ENCODE assay signal across 23 cellular contexts in genomic region chr3:111454551-111454950, GRCh38.
A peak's percentile ranks its signal among the peaks of the same experiment; 100 is the strongest.
DNase-seq lines count a peak whose midpoint lies in the region; ATAC-seq and TF ChIP-seq lines count a peak whose summit lies in the region.
"Had no signal": no experiment of that assay in that cellular context is flagged by ENCODE, and none has a peak within 500 bp of the region (broad histone marks: within the 10 kb centered on the region; RNA-seq: fewer than 3 reads in every experiment).

No MANE protein-coding gene starts in this region.

- intact Hi-C loops in activated CD8-positive, alpha-beta T cell treated with anti-CD3 and anti-CD28 coated beads for 36 hours (cut with micrococcal nuclease) = no loop called here
- intact Hi-C loops in activated T-helper 1 cell treated with anti-CD3 and anti-CD28 coated beads, Interleukin-12 subunit alpha, Interleukin-12 subunit beta, Interleukin-2, Interleukin-4 antibody, amounts not matched to agents 30 ng/mL and 10 ng/mL and 1 ng/mL, durations not matched to agents 14 hours and 24 hours and 36 hours (cut with micrococcal nuclease) = no loop called here

- no peak overlapping the region for H3K27ac Mint-ChIP-seq in activated CD8-positive, alpha-beta T cell treated with anti-CD3 and anti-CD28 coated beads for 36 hours
- no peak overlapping the region for H3K27ac Mint-ChIP-seq in activated CD8-positive, alpha-beta T cell treated with anti-CD3 and anti-CD28 coated beads, Interleukin-2, amount 10 ng/mL, durations not matched to agents 7 days and 5 days
- H3K27ac Mint-ChIP-seq in naive thymus-derived CD8-positive, alpha-beta T cell = peak overlapping the region in 2 of 10 donors; percentile 4 to 28
- peak overlapping the region; percentile 67 for H3K27ac Mint-ChIP-seq in type B pancreatic cell
- H3K27ac Mint-ChIP-seq in activated T-helper 1 cell treated with anti-CD3 and anti-CD28 coated beads, Interleukin-12 subunit alpha, Interleukin-12 subunit beta, Interleukin-2, Interleukin-4 antibody, amounts not matched to agents 30 ng/mL and 10 ng/mL and 1 ng/mL, durations not matched to agents 14 hours and 24 hours and 36 hours = no peak overlapping the region
- H3K27ac Mint-ChIP-seq: CD14-positive monocyte; CD4-positive, alpha-beta T cell; H9; HFFc6 had no signal

- no peaks in the 10 kb centered on the region for H3K36me3 Mint-ChIP-seq in activated CD8-positive, alpha-beta T cell treated with anti-CD3 and anti-CD28 coated beads for 36 hours (ENCODE audit: low read depth)
- no peaks in the 10 kb centered on the region for H3K36me3 Mint-ChIP-seq in activated CD8-positive, alpha-beta T cell treated with anti-CD3 and anti-CD28 coated beads, Interleukin-2, amount 10 ng/mL, durations not matched to agents 7 days and 5 days (ENCODE audit: low read depth)
- peaks cover 0 to 2% (median 0%) of the 10 kb centered on the region in 3 donors for H3K36me3 Mint-ChIP-seq in naive thymus-derived CD8-positive, alpha-beta T cell
- no peaks in the 10 kb centered on the region for H3K36me3 Mint-ChIP-seq in type B pancreatic cell
- H3K36me3 Mint-ChIP-seq in activated T-helper 1 cell treated with anti-CD3 and anti-CD28 coated beads, Interleukin-12 subunit alpha, Interleukin-12 subunit beta, Interleukin-2, Interleukin-4 antibody, amounts not matched to agents 30 ng/mL and 10 ng/mL and 1 ng/mL, durations not matched to agents 14 hours and 24 hours and 36 hours (ENCODE audit: low read depth) = no peaks in the 10 kb centered on the region
- H3K36me3 Mint-ChIP-seq: CD14-positive monocyte; CD8-positive, alpha-beta memory T cell had no signal

- no peaks in the 10 kb centered on the region for H3K4me1 Mint-ChIP-seq in activated CD8-positive, alpha-beta T cell treated with anti-CD3 and anti-CD28 coated beads for 36 hours (ENCODE audit: low read depth)
- H3K4me1 Mint-ChIP-seq in activated CD8-positive, alpha-beta T cell treated with anti-CD3 and anti-CD28 coated beads, Interleukin-2, amount 10 ng/mL, durations not matched to agents 7 days and 5 days (ENCODE audit: low read depth) = peaks cover under 1% of the 10 kb centered on the region
- H3K4me1 Mint-ChIP-seq in naive thymus-derived CD8-positive, alpha-beta T cell = peaks cover 1 to 8% (median 6%) of the 10 kb centered on the region in 4 donors
- no peaks in the 10 kb centered on the region for H3K4me1 Mint-ChIP-seq in type B pancreatic cell (ENCODE audit: unreplicated experiment)
- H3K4me1 Mint-ChIP-seq in activated T-helper 1 cell treated with anti-CD3 and anti-CD28 coated beads, Interleukin-12 subunit alpha, Interleukin-12 subunit beta, Interleukin-2, Interleukin-4 antibody, amounts not matched to agents 30 ng/mL and 10 ng/mL and 1 ng/mL, durations not matched to agents 14 hours and 24 hours and 36 hours (ENCODE audit: low read depth) = peaks cover 7% of the 10 kb centered on the region
- H3K4me1 Mint-ChIP-seq: CD14-positive monocyte, H9 had no signal

- CTCF ChIA-PET in activated CD8-positive, alpha-beta T cell treated with anti-CD3 and anti-CD28 coated beads for 36 hours (lab: Charles Lee) = no interaction called here
- CTCF ChIA-PET in activated CD8-positive, alpha-beta T cell treated with anti-CD3 and anti-CD28 coated beads, Interleukin-2, amount 10 ng/mL, durations not matched to agents 7 days and 5 days (lab: Charles Lee) = interaction anchor here (2.0 kb wide), 1 partner anchor 1140 kb away, joined by 4 read pairs; no protein-coding TSS in a partner anchor

- H3K4me3 Mint-ChIP-seq in activated CD8-positive, alpha-beta T cell treated with anti-CD3 and anti-CD28 coated beads for 36 hours = no peak overlapping the region
- H3K4me3 Mint-ChIP-seq in activated CD8-positive, alpha-beta T cell treated with anti-CD3 and anti-CD28 coated beads, Interleukin-2, amount 10 ng/mL, durations not matched to agents 7 days and 5 days = no peak overlapping the region
- no peak overlapping the region for H3K4me3 Mint-ChIP-seq in naive thymus-derived CD8-positive, alpha-beta T cell
- no peak overlapping the region for H3K4me3 Mint-ChIP-seq in type B pancreatic cell
- H3K4me3 Mint-ChIP-seq in activated T-helper 1 cell treated with anti-CD3 and anti-CD28 coated beads, Interleukin-12 subunit alpha, Interleukin-12 subunit beta, Interleukin-2, Interleukin-4 antibody, amounts not matched to agents 30 ng/mL and 10 ng/mL and 1 ng/mL, durations not matched to agents 14 hours and 24 hours and 36 hours = no peak overlapping the region
- H3K4me3 Mint-ChIP-seq: CD14-positive monocyte; CD4-positive, alpha-beta T cell; CD8-positive, alpha-beta memory T cell; H9; HFFc6 had no signal

- DNase-seq in activated CD8-positive, alpha-beta T cell treated with anti-CD3 and anti-CD28 coated beads for 36 hours = peak; percentile 3
- no peak for DNase-seq in activated CD8-positive, alpha-beta T cell treated with anti-CD3 and anti-CD28 coated beads, Interleukin-2, amount 10 ng/mL, durations not matched to agents 7 days and 5 days
- DNase-seq in astrocyte of the hippocampus (ENCODE audit: low read depth, low spot score) = peak; percentile 3
- peak in 3 of 10 donors; percentile 4 to 17 (median 6) for DNase-seq in naive thymus-derived CD8-positive, alpha-beta T cell
- no peak for DNase-seq in type B pancreatic cell (ENCODE audit: extremely low spot score, unreplicated experiment)
- DNase-seq in activated T-helper 1 cell treated with anti-CD3 and anti-CD28 coated beads, Interleukin-12 subunit alpha, Interleukin-12 subunit beta, Interleukin-2, Interleukin-4 antibody, amounts not matched to agents 30 ng/mL and 10 ng/mL and 1 ng/mL, durations not matched to agents 14 hours and 24 hours and 36 hours (ENCODE audit: low spot score) = no peak
- no peak for DNase-seq in activated effector memory CD4-positive, alpha-beta T cell treated with anti-CD3 and anti-CD28 coated beads, Interleukin-2, amount 50 U/mL, for 16 hours
- no peak for DNase-seq in NK-92 treated with Interleukin-12 subunit alpha and Interleukin-12 subunit beta, amount 100 ng/mL, for 24 hours (lab: John Stamatoyannopoulos, UW)
- DNase-seq: 8988T; ACHN; AML-193; BE2C; CD4-positive, alpha-beta T cell; DMS153; EL; GDM1; GM23248; H9; HFFc6 had no signal

- H3K27me3 Mint-ChIP-seq in activated CD8-positive, alpha-beta T cell treated with anti-CD3 and anti-CD28 coated beads for 36 hours = no peaks in the 10 kb centered on the region
- no peaks in the 10 kb centered on the region for H3K27me3 Mint-ChIP-seq in activated CD8-positive, alpha-beta T cell treated with anti-CD3 and anti-CD28 coated beads, Interleukin-2, amount 10 ng/mL, durations not matched to agents 7 days and 5 days (ENCODE audit: low read depth)
- no peaks in the 10 kb centered on the region for H3K27me3 Mint-ChIP-seq in naive thymus-derived CD8-positive, alpha-beta T cell
- no peaks in the 10 kb centered on the region for H3K27me3 Mint-ChIP-seq in type B pancreatic cell
- H3K27me3 Mint-ChIP-seq in activated T-helper 1 cell treated with anti-CD3 and anti-CD28 coated beads, Interleukin-12 subunit alpha, Interleukin-12 subunit beta, Interleukin-2, Interleukin-4 antibody, amounts not matched to agents 30 ng/mL and 10 ng/mL and 1 ng/mL, durations not matched to agents 14 hours and 24 hours and 36 hours (ENCODE audit: insufficient read depth) = no peaks in the 10 kb centered on the region
- H3K27me3 Mint-ChIP-seq: CD4-positive, alpha-beta T cell; CD8-positive, alpha-beta memory T cell had no signal

- ATAC-seq in activated CD8-positive, alpha-beta T cell treated with anti-CD3 and anti-CD28 coated beads for 36 hours = no peak
- ATAC-seq in activated CD8-positive, alpha-beta T cell treated with anti-CD3 and anti-CD28 coated beads, Interleukin-2, amount 10 ng/mL, durations not matched to agents 7 days and 5 days = no peak
- peak; percentile 39 to 45 for ATAC-seq in naive thymus-derived CD8-positive, alpha-beta T cell
- ATAC-seq: A549, GM12878 had no signal

- POLR2A ChIA-PET in activated CD8-positive, alpha-beta T cell treated with anti-CD3 and anti-CD28 coated beads for 36 hours (lab: Charles Lee) = interaction anchor here (0.9 kb wide), 1 partner anchor 14 kb away, joined by 3 read pairs; no protein-coding TSS in a partner anchor
- POLR2A ChIA-PET in activated CD8-positive, alpha-beta T cell treated with anti-CD3 and anti-CD28 coated beads, Interleukin-2, amount 10 ng/mL, durations not matched to agents 7 days and 5 days (lab: Charles Lee) = no interaction called here
- POLR2A ChIA-PET in naive thymus-derived CD8-positive, alpha-beta T cell (lab: Charles Lee) = no interaction called here

- no peaks in the 10 kb centered on the region for H3K9me3 Mint-ChIP-seq in activated CD8-positive, alpha-beta T cell treated with anti-CD3 and anti-CD28 coated beads for 36 hours
- no peaks in the 10 kb centered on the region for H3K9me3 Mint-ChIP-seq in activated CD8-positive, alpha-beta T cell treated with anti-CD3 and anti-CD28 coated beads, Interleukin-2, amount 10 ng/mL, durations not matched to agents 7 days and 5 days (ENCODE audit: insufficient read depth)
- peaks cover 0 to 5% (median 0%) of the 10 kb centered on the region in 9 donors for H3K9me3 Mint-ChIP-seq in naive thymus-derived CD8-positive, alpha-beta T cell
- no peaks in the 10 kb centered on the region for H3K9me3 Mint-ChIP-seq in type B pancreatic cell
- no peaks in the 10 kb centered on the region for H3K9me3 Mint-ChIP-seq in activated T-helper 1 cell treated with anti-CD3 and anti-CD28 coated beads, Interleukin-12 subunit alpha, Interleukin-12 subunit beta, Interleukin-2, Interleukin-4 antibody, amounts not matched to agents 30 ng/mL and 10 ng/mL and 1 ng/mL, durations not matched to agents 14 hours and 24 hours and 36 hours
- H3K9me3 Mint-ChIP-seq: CD8-positive, alpha-beta memory T cell; HFFc6 had no signal

- TF ChIP-seq CTCF in activated CD8-positive, alpha-beta T cell treated with anti-CD3 and anti-CD28 coated beads for 36 hours (IDR thresholded peaks at IDR 0.05) = no peak
- no peak for TF ChIP-seq CTCF in type B pancreatic cell (conservative IDR thresholded peaks at IDR 0.05)

Comparison
In these comparisons a context has a peak if more than half of its experiments do, and no peak if none do; other contexts are left out.
1. DNase-seq: peak in activated CD8-positive, alpha-beta T cell treated with anti-CD3 and anti-CD28 coated beads for 36 hours (single experiment) and astrocyte of the hippocampus (single experiment); none in activated CD8-positive, alpha-beta T cell treated with anti-CD3 and anti-CD28 coated beads, Interleukin-2, amount 10 ng/mL, durations not matched to agents 7 days and 5 days (single experiment), type B pancreatic cell (single experiment), activated T-helper 1 cell treated with anti-CD3 and anti-CD28 coated beads, Interleukin-12 subunit alpha, Interleukin-12 subunit beta, Interleukin-2, Interleukin-4 antibody, amounts not matched to agents 30 ng/mL and 10 ng/mL and 1 ng/mL, durations not matched to agents 14 hours and 24 hours and 36 hours (single experiment), activated effector memory CD4-positive, alpha-beta T cell treated with anti-CD3 and anti-CD28 coated beads, Interleukin-2, amount 50 U/mL, for 16 hours (single experiment) and NK-92 treated with Interleukin-12 subunit alpha and Interleukin-12 subunit beta, amount 100 ng/mL, for 24 hours (single experiment).
2. ATAC-seq: peak in naive thymus-derived CD8-positive, alpha-beta T cell (2 of 2); none in activated CD8-positive, alpha-beta T cell treated with anti-CD3 and anti-CD28 coated beads for 36 hours (single experiment) and activated CD8-positive, alpha-beta T cell treated with anti-CD3 and anti-CD28 coated beads, Interleukin-2, amount 10 ng/mL, durations not matched to agents 7 days and 5 days (single experiment).